In the genomic region with DNA sequence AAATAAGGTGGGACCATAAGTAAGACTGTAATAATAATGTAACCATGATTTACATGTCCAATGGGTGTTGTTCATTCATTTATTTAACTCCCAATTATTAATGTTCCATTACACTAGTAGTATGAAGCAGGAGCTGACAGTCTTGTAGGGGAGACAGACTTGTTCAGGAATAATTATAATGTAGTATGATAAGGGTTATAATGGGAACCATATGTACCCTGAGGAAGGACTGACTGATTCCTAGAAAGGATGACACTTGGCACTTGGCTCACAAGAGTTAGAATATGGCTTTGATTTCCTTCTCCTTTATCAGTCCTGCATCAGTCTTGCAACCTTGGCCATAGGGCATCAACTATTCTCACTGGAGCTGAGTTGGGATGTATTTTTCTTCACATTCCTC, we compare ENCODE assay signal across 1 cellular context.
TF ChIP-seq lines count a peak whose summit lies in the region.

No MANE protein-coding gene starts in this region.

TF ChIP-seq in SK-N-SH treated with all-trans-retinoic acid at 6 μM for 48 hours, 23 proteins besides CTCF, POLR2A, EP300 and RAD21 (continued from another document):
- TF ChIP-seq, protein P1, sequence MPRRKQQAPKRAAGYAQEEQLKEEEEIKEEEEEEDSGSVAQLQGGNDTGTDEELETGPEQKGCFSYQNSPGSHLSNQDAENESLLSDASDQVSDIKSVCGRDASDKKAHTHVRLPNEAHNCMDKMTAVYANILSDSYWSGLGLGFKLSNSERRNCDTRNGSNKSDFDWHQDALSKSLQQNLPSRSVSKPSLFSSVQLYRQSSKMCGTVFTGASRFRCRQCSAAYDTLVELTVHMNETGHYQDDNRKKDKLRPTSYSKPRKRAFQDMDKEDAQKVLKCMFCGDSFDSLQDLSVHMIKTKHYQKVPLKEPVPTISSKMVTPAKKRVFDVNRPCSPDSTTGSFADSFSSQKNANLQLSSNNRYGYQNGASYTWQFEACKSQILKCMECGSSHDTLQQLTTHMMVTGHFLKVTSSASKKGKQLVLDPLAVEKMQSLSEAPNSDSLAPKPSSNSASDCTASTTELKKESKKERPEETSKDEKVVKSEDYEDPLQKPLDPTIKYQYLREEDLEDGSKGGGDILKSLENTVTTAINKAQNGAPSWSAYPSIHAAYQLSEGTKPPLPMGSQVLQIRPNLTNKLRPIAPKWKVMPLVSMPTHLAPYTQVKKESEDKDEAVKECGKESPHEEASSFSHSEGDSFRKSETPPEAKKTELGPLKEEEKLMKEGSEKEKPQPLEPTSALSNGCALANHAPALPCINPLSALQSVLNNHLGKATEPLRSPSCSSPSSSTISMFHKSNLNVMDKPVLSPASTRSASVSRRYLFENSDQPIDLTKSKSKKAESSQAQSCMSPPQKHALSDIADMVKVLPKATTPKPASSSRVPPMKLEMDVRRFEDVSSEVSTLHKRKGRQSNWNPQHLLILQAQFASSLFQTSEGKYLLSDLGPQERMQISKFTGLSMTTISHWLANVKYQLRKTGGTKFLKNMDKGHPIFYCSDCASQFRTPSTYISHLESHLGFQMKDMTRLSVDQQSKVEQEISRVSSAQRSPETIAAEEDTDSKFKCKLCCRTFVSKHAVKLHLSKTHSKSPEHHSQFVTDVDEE (CRISPR knock-in tag; IDR thresholded peaks at IDR 0.05), result no peak
- no peak for TF ChIP-seq CSDC2 (CRISPR knock-in tag; IDR thresholded peaks at IDR 0.05)
- no peak for TF ChIP-seq ZFP3 (CRISPR knock-in tag; IDR thresholded peaks at IDR 0.05)
- TF ChIP-seq, protein P2, sequence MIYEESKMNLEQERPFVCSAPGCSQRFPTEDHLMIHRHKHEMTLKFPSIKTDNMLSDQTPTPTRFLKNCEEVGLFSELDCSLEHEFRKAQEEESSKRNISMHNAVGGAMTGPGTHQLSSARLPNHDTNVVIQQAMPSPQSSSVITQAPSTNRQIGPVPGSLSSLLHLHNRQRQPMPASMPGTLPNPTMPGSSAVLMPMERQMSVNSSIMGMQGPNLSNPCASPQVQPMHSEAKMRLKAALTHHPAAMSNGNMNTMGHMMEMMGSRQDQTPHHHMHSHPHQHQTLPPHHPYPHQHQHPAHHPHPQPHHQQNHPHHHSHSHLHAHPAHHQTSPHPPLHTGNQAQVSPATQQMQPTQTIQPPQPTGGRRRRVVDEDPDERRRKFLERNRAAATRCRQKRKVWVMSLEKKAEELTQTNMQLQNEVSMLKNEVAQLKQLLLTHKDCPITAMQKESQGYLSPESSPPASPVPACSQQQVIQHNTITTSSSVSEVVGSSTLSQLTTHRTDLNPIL (CRISPR knock-in tag; IDR thresholded peaks at IDR 0.05; ENCODE audit: low read depth), result no peak
- TF ChIP-seq BACH2 (CRISPR knock-in tag; IDR thresholded peaks at IDR 0.05; ENCODE audit: borderline replicate concordance), result no peak
- no peak for TF ChIP-seq TOX (CRISPR knock-in tag; IDR thresholded peaks at IDR 0.05; ENCODE audit: borderline replicate concordance)
- TF ChIP-seq SNAI2 (CRISPR knock-in tag; IDR thresholded peaks at IDR 0.05), result no peak
- no peak for TF ChIP-seq ZC3H10 (CRISPR knock-in tag; IDR thresholded peaks at IDR 0.05)
- no peak for TF ChIP-seq TCF4 (CRISPR knock-in tag; IDR thresholded peaks at IDR 0.05; ENCODE audit: borderline replicate concordance)
- TF ChIP-seq, protein P3, sequence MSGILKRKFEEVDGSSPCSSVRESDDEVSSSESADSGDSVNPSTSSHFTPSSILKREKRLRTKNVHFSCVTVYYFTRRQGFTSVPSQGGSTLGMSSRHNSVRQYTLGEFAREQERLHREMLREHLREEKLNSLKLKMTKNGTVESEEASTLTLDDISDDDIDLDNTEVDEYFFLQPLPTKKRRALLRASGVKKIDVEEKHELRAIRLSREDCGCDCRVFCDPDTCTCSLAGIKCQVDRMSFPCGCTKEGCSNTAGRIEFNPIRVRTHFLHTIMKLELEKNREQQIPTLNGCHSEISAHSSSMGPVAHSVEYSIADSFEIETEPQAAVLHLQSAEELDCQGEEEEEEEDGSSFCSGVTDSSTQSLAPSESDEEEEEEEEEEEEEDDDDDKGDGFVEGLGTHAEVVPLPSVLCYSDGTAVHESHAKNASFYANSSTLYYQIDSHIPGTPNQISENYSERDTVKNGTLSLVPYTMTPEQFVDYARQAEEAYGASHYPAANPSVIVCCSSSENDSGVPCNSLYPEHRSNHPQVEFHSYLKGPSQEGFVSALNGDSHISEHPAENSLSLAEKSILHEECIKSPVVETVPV (CRISPR knock-in tag; IDR thresholded peaks at IDR 0.05), result no peak
- no peak for TF ChIP-seq OSR1 (CRISPR knock-in tag; IDR thresholded peaks at IDR 0.05)
- TF ChIP-seq ZNF70 (CRISPR knock-in tag; IDR thresholded peaks at IDR 0.05), result no peak
- no peak for TF ChIP-seq PPARA (CRISPR knock-in tag; IDR thresholded peaks at IDR 0.05; ENCODE audit: borderline replicate concordance)
- TF ChIP-seq ESRRG (CRISPR knock-in tag; IDR thresholded peaks at IDR 0.05), result no peak
- TF ChIP-seq ZNF8 (CRISPR knock-in tag; IDR thresholded peaks at IDR 0.05), result no peak
